ENCODE assay signal across 25 cellular contexts in the genomic region with DNA sequence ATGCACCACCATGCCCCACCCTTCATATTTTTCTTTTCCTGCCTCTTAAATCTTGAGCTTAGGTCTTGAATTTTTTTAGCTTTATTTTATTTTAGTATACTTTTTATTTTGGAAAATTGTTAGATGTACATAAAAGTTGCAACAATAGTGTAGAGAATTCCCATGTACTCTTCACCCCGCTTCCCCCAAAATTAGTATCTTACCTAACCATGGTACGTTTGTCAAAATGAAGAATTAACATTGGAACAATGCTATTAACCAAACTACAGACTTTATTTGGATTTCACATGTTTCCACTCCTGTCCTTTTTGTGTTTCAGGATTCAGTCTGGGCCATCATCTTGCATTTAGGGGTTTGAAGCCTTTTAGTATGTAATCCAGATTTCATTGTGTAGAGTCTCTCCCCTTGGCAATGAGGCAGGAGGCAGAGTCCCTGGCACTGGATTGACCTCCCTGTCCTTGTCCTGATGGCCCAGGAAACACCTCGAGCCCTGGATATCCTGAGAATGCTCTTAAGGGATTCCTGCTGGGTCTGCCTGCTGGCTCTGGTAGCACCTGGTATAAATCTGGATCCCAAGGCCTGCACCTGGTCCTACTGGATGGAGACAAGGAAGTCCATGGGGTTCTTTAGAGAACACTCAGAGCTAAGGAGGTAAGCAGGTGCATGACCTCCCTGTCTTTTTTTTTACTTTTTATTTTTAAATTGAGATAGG. TPM values are rescaled to one million over a fixed set of nuclear protein-coding genes. Genes with fewer than 3 reads are reported as not detected.
A peak's percentile ranks its signal among the peaks of the same experiment; 100 is the strongest.
DNase-seq lines count a peak whose midpoint lies in the region; ATAC-seq, FAIRE-seq and TF ChIP-seq lines count a peak whose summit lies in the region.
"Had no signal": no experiment of that assay in that cellular context is flagged by ENCODE, and none has a peak within 500 bp of the region (broad histone marks: within the 10 kb centered on the region; RNA-seq: fewer than 3 reads in every experiment).

No MANE protein-coding gene starts in this region.

- H3K27ac ChIP-seq in left ventricle myocardium inferior (replicated peaks): peak overlapping the region; percentile 95
- peak overlapping the region; percentile 96 for H3K27ac ChIP-seq in lower lobe of right lung
- peak overlapping the region; percentile 7 for H3K27ac ChIP-seq in skeletal muscle tissue (ENCODE audit: low read depth, low read length)
- H3K27ac ChIP-seq in small intestine (ENCODE audit: low read depth in 1 of 2, low read length in 1 of 2): no peak overlapping the region
- H3K27ac ChIP-seq in Peyer's patch: peak overlapping the region in 1 of 4 donors; percentile 92
- H3K27ac ChIP-seq: neural progenitor cell had no signal

- no peaks in the 10 kb centered on the region for H3K9me3 ChIP-seq in left ventricle myocardium inferior (replicated peaks)
- no peaks in the 10 kb centered on the region for H3K9me3 ChIP-seq in lower lobe of right lung
- H3K9me3 ChIP-seq in skeletal muscle tissue (ENCODE audit: control insufficient read depth in 3 of 3, low read length in 3 of 3): no peaks in the 10 kb centered on the region
- no peaks in the 10 kb centered on the region for H3K9me3 ChIP-seq in small intestine (ENCODE audit: control insufficient read depth, low read depth)
- H3K9me3 ChIP-seq in Peyer's patch: no peaks in the 10 kb centered on the region
- H3K9me3 ChIP-seq: body of pancreas had no signal

- DNase-seq in left ventricle myocardium inferior (no peak), Right ventricle myocardium inferior (ENCODE audit: missing footprints) (no peak), lower lobe of right lung (no peak), small intestine (no peak), Peyer's patch (no peak), NCI-H2081 treated with DMSO at 0.1 percent for 48 hours (lab: John Stamatoyannopoulos, UW) (no peak), NOMO-1 (lab: John Stamatoyannopoulos, UW; ENCODE audit: unreplicated experiment in 2 of 2) (no peak)
- DNase-seq: activated CD4-positive, alpha-beta T cell treated with anti-CD3 and anti-CD28 coated beads, Interleukin-2, amount 10 ng/mL, durations not matched to agents 7 days and 5 days; activated naive CD4-positive, alpha-beta T cell; activated T-cell treated with anti-CD3 and anti-CD28 coated beads, Interleukin-2, amount 50 U/mL, for 72 hours; body of pancreas; CD4-positive, alpha-beta memory T cell; head of caudate nucleus; HFFc6; kidney glomerular epithelial cell; NCI-H187; NCI-H526; NK-92 treated with Interleukin-12 subunit alpha and Interleukin-12 subunit beta, amount 100 ng/mL, for 24 hours; posterior cingulate gyrus; stimulated activated CD4-positive, alpha-beta T cell treated with anti-CD3 and anti-CD28 coated beads, Interleukin-1b, Interleukin-23, amount 100 ng/mL, for 48 hours; substantia nigra had no signal

- ATAC-seq in Right ventricle myocardium inferior (no peak), lower lobe of right lung (no peak)
- ATAC-seq: activated T-cell treated with anti-CD3 and anti-CD28 coated beads, Interleukin-2, amount 50 U/mL, for 72 hours; body of pancreas had no signal

- H3K9ac ChIP-seq in skeletal muscle tissue (ENCODE audit: low read depth in 1 of 3, low read length in 3 of 3): peak overlapping the region in 2 of 3 donors; percentile 48 to 88
- H3K9ac ChIP-seq: neural progenitor cell had no signal

- no peak for TF ChIP-seq POLR2A in Peyer's patch (IDR thresholded peaks at IDR 0.05)

- intact Hi-C loops in left ventricle myocardium inferior (cut with micrococcal nuclease): no loop called here
- intact Hi-C loops in Right ventricle myocardium inferior (cut with DNase I): no loop called here
- intact Hi-C loops in lower lobe of right lung (cut with DNase I): no loop called here

- H3K4me1 ChIP-seq in left ventricle myocardium inferior (peaks cover 28% of the 10 kb centered on the region), lower lobe of right lung (peaks cover 29% of the 10 kb centered on the region), skeletal muscle tissue (ENCODE audit: control insufficient read depth in 3 of 3, insufficient read depth in 3 of 3, low read length in 3 of 3) (peaks cover 40 to 55% (median 42%) of the 10 kb centered on the region in 3 donors), small intestine (ENCODE audit: control insufficient read depth in 2 of 2, insufficient read depth in 1 of 2, low read depth in 1 of 2, low read length in 1 of 2) (no peaks in the 10 kb centered on the region), Peyer's patch (peaks cover 0 to 17% (median 3%) of the 10 kb centered on the region in 4 donors)

- 84 to 91% (median 84%) methylated on average over 3 of the region's 3 CpGs for WGBS in small intestine, 3 donors

- no peak for TF ChIP-seq CTCF in left ventricle myocardium inferior (IDR thresholded peaks at IDR 0.05; ENCODE audit: borderline replicate concordance)
- no peak for TF ChIP-seq CTCF in lower lobe of right lung (IDR thresholded peaks at IDR 0.05)
- TF ChIP-seq CTCF in Peyer's patch (IDR thresholded peaks at IDR 0.05): no peak

- FAIRE-seq in small intestine (lab: Jason Lieb, UNC): no peak
- FAIRE-seq: GM12878, urothelium cell line had no signal

- H3K4me3 ChIP-seq in left ventricle myocardium inferior (no peak overlapping the region), lower lobe of right lung (no peak overlapping the region), skeletal muscle tissue (ENCODE audit: low read length in 3 of 3) (no peak overlapping the region), small intestine (ENCODE audit: low read depth in 1 of 2, low read length in 2 of 2) (no peak overlapping the region), Peyer's patch (no peak overlapping the region)
- H3K4me3 ChIP-seq: body of pancreas, GM12878, neural progenitor cell had no signal

- H3K27me3 ChIP-seq in left ventricle myocardium inferior (ENCODE audit: low read depth): no peaks in the 10 kb centered on the region
- no peaks in the 10 kb centered on the region for H3K27me3 ChIP-seq in lower lobe of right lung (ENCODE audit: low read depth)
- no peaks in the 10 kb centered on the region for H3K27me3 ChIP-seq in skeletal muscle tissue (ENCODE audit: control insufficient read depth in 3 of 3, insufficient read depth in 3 of 3, low read length in 3 of 3)
- H3K27me3 ChIP-seq in small intestine (ENCODE audit: control insufficient read depth in 2 of 2, insufficient read depth in 2 of 2, low read length in 2 of 2): no peaks in the 10 kb centered on the region
- no peaks in the 10 kb centered on the region for H3K27me3 ChIP-seq in Peyer's patch
- H3K27me3 ChIP-seq: body of pancreas had no signal

- H3K36me3 ChIP-seq in left ventricle myocardium inferior: no peaks in the 10 kb centered on the region
- H3K36me3 ChIP-seq in lower lobe of right lung: no peaks in the 10 kb centered on the region
- no peaks in the 10 kb centered on the region for H3K36me3 ChIP-seq in skeletal muscle tissue (ENCODE audit: control insufficient read depth in 3 of 3, insufficient read depth in 3 of 3, low read length in 3 of 3)
- H3K36me3 ChIP-seq in small intestine (ENCODE audit: control insufficient read depth in 2 of 2, insufficient read depth in 2 of 2, low read length in 2 of 2): no peaks in the 10 kb centered on the region
- H3K36me3 ChIP-seq in Peyer's patch: no peaks in the 10 kb centered on the region
- H3K36me3 ChIP-seq: neural progenitor cell had no signal

RNA-seq across cellular contexts. Expression of gene CTDSP2, which starts 19.9 kb away (rescaled TPM):
- 82.6 TPM for total RNA-seq in left ventricle myocardium inferior
- total RNA-seq in Right ventricle myocardium inferior: 105 TPM
- total RNA-seq in lower lobe of right lung: 220 TPM
- total RNA-seq in skeletal muscle tissue: 51.1 TPM
- polyA plus RNA-seq in small intestine: 10 to 100 TPM; 35.1 to 58.1 (median 45.4) TPM
- total RNA-seq in Peyer's patch: 100 to 1,000 TPM in 3 of 4 donors, 10 to 100 TPM in 1; 87.5 to 196 (median 128) TPM

RNA-seq across cellular contexts. Expression of gene AVIL, which starts 47.9 kb away (rescaled TPM):
- total RNA-seq in left ventricle myocardium inferior: 2.1 TPM
- total RNA-seq in Right ventricle myocardium inferior: 2.1 TPM
- total RNA-seq in lower lobe of right lung: 10.8 TPM
- total RNA-seq in skeletal muscle tissue: 3.1 TPM
- polyA plus RNA-seq in small intestine: 10 to 100 TPM; 13.4 to 16.5 (median 16.2) TPM
- total RNA-seq in Peyer's patch: 10 to 100 TPM; 12.4 to 20.8 (median 16.8) TPM

Comparison
In these comparisons a context has a peak if more than half of its experiments do, and no peak if none do; other contexts are left out.
1. H3K27ac ChIP-seq: peak in left ventricle myocardium inferior (single experiment), lower lobe of right lung (single experiment) and skeletal muscle tissue (single experiment); none in small intestine (0 of 2).